ENCODE assay signal across 8 cellular contexts in the genomic region with DNA sequence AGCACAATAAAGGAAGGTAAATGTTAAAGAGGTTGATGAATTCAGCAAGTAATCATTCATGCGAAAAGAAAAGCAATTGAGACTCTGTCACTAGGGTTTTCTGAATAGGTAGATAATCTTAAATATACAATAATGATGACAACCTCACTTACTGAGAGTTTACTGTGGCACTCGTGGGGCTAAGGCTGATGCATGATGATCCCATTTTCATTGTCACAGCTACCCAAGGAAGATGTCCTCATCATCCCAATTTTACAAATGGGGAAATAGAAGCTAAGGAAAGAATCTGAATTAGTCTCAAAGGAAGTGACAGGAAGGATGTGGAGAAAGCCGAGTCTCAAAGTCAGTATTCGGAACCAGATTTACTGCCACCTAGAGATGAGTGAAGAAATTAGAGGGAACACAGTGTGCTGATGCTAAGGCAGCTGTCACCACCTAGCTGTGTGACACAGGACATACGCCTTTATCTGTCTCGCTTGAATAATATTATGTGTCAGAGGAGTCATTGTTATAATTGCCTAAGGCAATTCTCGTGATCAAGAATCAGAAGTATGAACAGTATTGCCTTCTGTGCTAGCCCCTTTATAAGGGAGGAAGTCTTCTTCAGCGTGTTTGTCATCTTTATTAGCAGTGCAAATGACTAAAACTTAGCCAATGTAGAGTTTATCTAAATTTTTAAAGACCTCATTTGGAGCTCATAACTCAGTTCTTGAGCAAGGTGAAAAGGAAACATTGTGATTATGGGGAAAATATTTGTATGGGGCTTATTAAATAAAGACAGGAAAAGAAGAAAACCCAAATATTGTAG.
DNase-seq lines count a peak whose midpoint lies in the region; TF ChIP-seq lines count a peak whose summit lies in the region.

No MANE protein-coding gene starts in this region.

- TF ChIP-seq CTCF in LNCaP clone FGC (IDR thresholded peaks at IDR 0.05; ENCODE audit: control insufficient read depth, extremely low read depth, insufficient read depth), result peak; percentile 100
- peak; percentile 30 to 89 (median 70) for TF ChIP-seq CTCF in adrenal gland (IDR thresholded peaks at IDR 0.05)
- peak; percentile 85 for TF ChIP-seq CTCF in left ventricle myocardium inferior (IDR thresholded peaks at IDR 0.05; ENCODE audit: borderline replicate concordance)
- TF ChIP-seq CTCF in retinal pigment epithelial cell (conservative IDR thresholded peaks at IDR 0.05; ENCODE audit: low read depth, low read length), result peak; percentile 54

- DNase-seq in activated CD8-positive, alpha-beta memory T cell treated with anti-CD3 and anti-CD28 coated beads, Interleukin-2, amount 50 U/mL, for 1 hour (ENCODE audit: extremely low read depth), result peak; percentile 5
- DNase-seq in activated CD8-positive, alpha-beta memory T cell treated with anti-CD3 and anti-CD28 coated beads, Interleukin-2, amount 50 U/mL, for 48 hours, result no peak
- DNase-seq in HCEC 1CT (peak; percentile 75), LNCaP clone FGC (ENCODE audit: low read depth) (peak; percentile 52), RKO (ENCODE audit: low spot score) (peak; percentile 88), adrenal gland (peak; percentile 21 to 83 (median 38)), left ventricle myocardium inferior (peak; percentile 38), retinal pigment epithelial cell (ENCODE audit: low read depth) (no peak)

- 31 to 38% (median 34%) methylated on average over 8 of the region's 8 CpGs for WGBS in adrenal gland, 4 donors

- H3K36me3 ChIP-seq in adrenal gland (replicated peaks in 1 of 2) (no peaks in the 10 kb centered on the region), left ventricle myocardium inferior (peaks cover 6% of the 10 kb centered on the region)

- intact Hi-C loops in adrenal gland (cut with DNase I), result loop anchor here in 1 of 2 donors (10.0 kb wide), 1 partner anchor 243 kb away; no protein-coding TSS in a partner anchor
- intact Hi-C loops in left ventricle myocardium inferior (cut with micrococcal nuclease), result loop anchor here (5.0 kb wide), 1 partner anchor 245 kb away; no protein-coding TSS in a partner anchor

- no peak overlapping the region for H3K4me3 ChIP-seq in LNCaP clone FGC (ENCODE audit: low read depth, low read length)
- no peak overlapping the region for H3K4me3 ChIP-seq in adrenal gland
- peak overlapping the region; percentile 49 for H3K4me3 ChIP-seq in left ventricle myocardium inferior
- H3K4me3 ChIP-seq in retinal pigment epithelial cell (ENCODE audit: low read length), result no peak overlapping the region

- H3K27me3 ChIP-seq in adrenal gland, result no peaks in the 10 kb centered on the region
- no peaks in the 10 kb centered on the region for H3K27me3 ChIP-seq in left ventricle myocardium inferior (ENCODE audit: low read depth)

- no peak for TF ChIP-seq POLR2A in adrenal gland (IDR thresholded peaks at IDR 0.05)

- H3K9me3 ChIP-seq in adrenal gland (replicated peaks in 1 of 3) (no peaks in the 10 kb centered on the region), left ventricle myocardium inferior (replicated peaks) (no peaks in the 10 kb centered on the region)

- no peaks in the 10 kb centered on the region for H3K4me1 ChIP-seq in adrenal gland (replicated peaks in 1 of 2)
- peaks cover 34% of the 10 kb centered on the region for H3K4me1 ChIP-seq in left ventricle myocardium inferior

- H3K27ac ChIP-seq in adrenal gland (no peak overlapping the region), left ventricle myocardium inferior (replicated peaks) (peak overlapping the region; percentile 85)

Comparison
In these comparisons a context has a peak if more than half of its experiments do, and no peak if none do; other contexts are left out.
1. DNase-seq: peak in activated CD8-positive, alpha-beta memory T cell treated with anti-CD3 and anti-CD28 coated beads, Interleukin-2, amount 50 U/mL, for 1 hour (single experiment), HCEC 1CT (single experiment), LNCaP clone FGC (single experiment), RKO (single experiment), adrenal gland (7 of 7) and left ventricle myocardium inferior (single experiment); none in activated CD8-positive, alpha-beta memory T cell treated with anti-CD3 and anti-CD28 coated beads, Interleukin-2, amount 50 U/mL, for 48 hours (single experiment) and retinal pigment epithelial cell (single experiment).
2. Peak in every context shown above with its lines, with median percentiles within 50 percentile points of each other: CTCF ChIP-seq.